ENCODE assay signal across 22 cellular contexts in the genomic region with DNA sequence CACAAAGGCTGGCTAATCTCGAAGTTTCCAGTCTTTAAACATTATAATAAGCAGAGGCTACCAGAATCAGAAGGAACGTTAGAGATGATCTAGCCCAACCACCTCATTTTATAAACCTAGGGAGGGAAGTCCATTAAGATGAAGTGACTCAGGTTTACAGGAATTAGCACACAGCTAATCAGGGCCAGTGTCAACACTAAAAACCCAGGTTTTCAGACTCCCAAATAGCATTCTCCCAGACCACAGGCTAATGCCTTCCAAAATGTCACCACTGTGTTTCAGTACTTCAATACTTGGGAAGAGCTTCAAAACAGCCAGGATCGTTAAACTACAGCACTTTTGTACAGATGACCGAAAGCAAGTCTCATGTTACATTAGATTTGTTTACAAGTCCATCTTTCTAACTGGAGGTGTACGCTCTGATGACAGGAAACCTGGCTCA.
A peak's percentile ranks its signal among the peaks of the same experiment; 100 is the strongest.
DNase-seq lines count a peak whose midpoint lies in the region; ATAC-seq, FAIRE-seq and TF ChIP-seq lines count a peak whose summit lies in the region.
"Had no signal": no experiment of that assay in that cellular context is flagged by ENCODE, and none has a peak within 500 bp of the region (broad histone marks: within the 10 kb centered on the region; RNA-seq: fewer than 3 reads in every experiment).

No MANE protein-coding gene starts in this region.

- H2AK9ac ChIP-seq in IMR-90 (replicated peaks; ENCODE audit: low read depth, low read length, poor library complexity) = peak overlapping the region; percentile 58

- H3K9ac ChIP-seq in DND-41 (ENCODE audit: low read depth, low read length) (no peak overlapping the region), IMR-90 (ENCODE audit: low read depth, low read length) (no peak overlapping the region)

- H3K56ac ChIP-seq in IMR-90 (ENCODE audit: extremely low read depth, insufficient read depth, low read length) = no peak overlapping the region; the same call in 1 of the 2 replicates

- H3K27me3 ChIP-seq in DND-41 (ENCODE audit: insufficient read depth, low read length, poor library complexity) (no peaks in the 10 kb centered on the region), IMR-90 (ENCODE audit: control insufficient read depth, insufficient read depth, low read length) (no peaks in the 10 kb centered on the region), osteoblast (ENCODE audit: insufficient read depth, low read length) (no peaks in the 10 kb centered on the region)
- H3K27me3 ChIP-seq: SJSA1 had no signal

- BruUV-seq in IMR-90 (replicated peaks; lab: Mats Ljungman, UMichigan) = no TSS peak

- dilution Hi-C loops in IMR-90 (cut with HindIII; ENCODE audit: low sequenced_read_pairs, unreplicated experiment) = no loop called here

- peaks cover 49 to 87% of the 10 kb centered on the region in 2 experiments for H3K79me1 ChIP-seq in IMR-90 (ENCODE audit: low read depth in 1 of 2, low read length in 2 of 2)

- H3K4me3 ChIP-seq in DND-41 (ENCODE audit: low read depth in 1 of 2, low read length in 2 of 2) (no peak overlapping the region), IMR-90 (ENCODE audit: insufficient read depth, low read depth, low read length) (no peak overlapping the region), osteoblast (ENCODE audit: insufficient read depth, low read length) (no peak overlapping the region), coronary artery (no peak overlapping the region)
- H3K4me3 ChIP-seq: GM12878, HAP-1, SJSA1 had no signal

- H3K4ac ChIP-seq in IMR-90 (ENCODE audit: low read depth, low read length) = peak overlapping the region; percentile 67

- peaks cover 91% of the 10 kb centered on the region for H3K79me2 ChIP-seq in DND-41 (ENCODE audit: insufficient read depth, low read length)
- H3K79me2 ChIP-seq in osteoblast (ENCODE audit: insufficient read depth, low read length) = peaks cover 3% of the 10 kb centered on the region

- H3K4me2 ChIP-seq in DND-41 (ENCODE audit: insufficient read depth, low read length) (no peak overlapping the region), IMR-90 (ENCODE audit: low read depth, low read length) (peak overlapping the region; percentile 40; the same call in 1 of the 2 replicates), osteoblast (ENCODE audit: insufficient read depth, low read length) (peak overlapping the region; percentile 12)

- H3K27ac ChIP-seq in DND-41 (ENCODE audit: low read length) = 0 out of 2 replicates have a peak overlapping the region, but pooled peaks have one; percentile 16
- peak overlapping the region; percentile 41; the same call in 1 of the 2 replicates for H3K27ac ChIP-seq in IMR-90 (ENCODE audit: insufficient read depth, low read length)
- peak overlapping the region; percentile 7 for H3K27ac ChIP-seq in osteoblast (ENCODE audit: low read depth, low read length)
- H3K27ac ChIP-seq in coronary artery = no peak overlapping the region
- H3K27ac ChIP-seq: C4-2B, SJSA1 had no signal

- H2BK15ac ChIP-seq in IMR-90 (ENCODE audit: low read depth, low read length) = no peak overlapping the region; the same call in 2 of the 3 replicates

- peaks cover 4% of the 10 kb centered on the region for H3K36me3 Mint-ChIP-seq in chondrocyte (ENCODE audit: low read depth)
- H3K36me3 Mint-ChIP-seq in immature natural killer cell = peaks cover 2 to 5% (median 5%) of the 10 kb centered on the region in 3 donors

- POLR2A ChIA-PET in IMR-90 (lab: Charles Lee; ENCODE audit: unreplicated experiment) = no interaction called here

- CTCF ChIA-PET in IMR-90 (lab: Yijun Ruan, JAX) = no interaction called here

- H3K27ac Mint-ChIP-seq in chondrocyte (ENCODE audit: unreplicated experiment) (peak overlapping the region; percentile 24), immature natural killer cell (no peak overlapping the region)
- H3K27ac Mint-ChIP-seq: activated naive CD8-positive, alpha-beta T cell had no signal

- H3K9me3 ChIP-seq in DND-41 (ENCODE audit: insufficient read depth, low read length, severe bottlenecking) (no peaks in the 10 kb centered on the region), IMR-90 (ENCODE audit: control insufficient read depth, insufficient read depth, low read length) (no peaks in the 10 kb centered on the region), osteoblast (ENCODE audit: low read depth, low read length) (no peaks in the 10 kb centered on the region)
- H3K9me3 ChIP-seq: HAP-1, SJSA1 had no signal

- H2AFZ ChIP-seq in DND-41 (ENCODE audit: low read depth, low read length) (no peak overlapping the region), IMR-90 (replicated peaks; ENCODE audit: low read length, poor library complexity) (peak overlapping the region; percentile 37), osteoblast (ENCODE audit: low read length) (no peak overlapping the region)

- H4K20me1 ChIP-seq in DND-41 (ENCODE audit: insufficient read depth, low read length) = peaks cover 58% of the 10 kb centered on the region
- peaks cover 30% of the 10 kb centered on the region for H4K20me1 ChIP-seq in IMR-90 (ENCODE audit: insufficient read depth, low read length)
- no peaks in the 10 kb centered on the region for H4K20me1 ChIP-seq in osteoblast (ENCODE audit: insufficient read depth, low read length)

- TF ChIP-seq RAD21 in IMR-90 (IDR thresholded peaks at IDR 0.05; ENCODE audit: low read length) = no peak

- peaks cover 21% of the 10 kb centered on the region for H3K4me1 ChIP-seq in DND-41 (ENCODE audit: insufficient read depth, low read length)
- H3K4me1 ChIP-seq in IMR-90 (ENCODE audit: control insufficient read depth, insufficient read depth, low read length) = peaks cover 30% of the 10 kb centered on the region
- peaks cover 41% of the 10 kb centered on the region for H3K4me1 ChIP-seq in osteoblast (ENCODE audit: insufficient read depth, low read length)
- H3K4me1 ChIP-seq: HAP-1 had no signal

- peak overlapping the region; percentile 5 to 52; a peak in 1 of 4 replicates for H4K8ac ChIP-seq in IMR-90 (ENCODE audit: low read depth in 2 of 2, low read length in 2 of 2)

- in situ Hi-C loops in IMR-90 (cut with MboI; ENCODE audit: low sequenced_read_pairs) = no loop called here

- TF ChIP-seq CTCF in DND-41 (IDR thresholded peaks at IDR 0.05; ENCODE audit: borderline replicate concordance, extremely low read depth, low read length, poor library complexity, severe bottlenecking) (no peak), IMR-90 (conservative IDR thresholded peaks at IDR 0.05; ENCODE audit: low read depth, low read length) (no peak), chondrocyte (IDR thresholded peaks at IDR 0.05) (no peak), osteoblast (IDR thresholded peaks at IDR 0.05; ENCODE audit: extremely low read depth, low read depth, low read length) (no peak), coronary artery (IDR thresholded peaks at IDR 0.05) (no peak)

- H3K27me3 Mint-ChIP-seq in chondrocyte (ENCODE audit: low read depth) = no peaks in the 10 kb centered on the region
- H3K27me3 Mint-ChIP-seq in immature natural killer cell (ENCODE audit: low read depth in 3 of 3) = peaks cover 0 to 10% (median 1%) of the 10 kb centered on the region in 3 donors
- H3K27me3 Mint-ChIP-seq: activated naive CD8-positive, alpha-beta T cell; IgD-negative memory B cell had no signal

- H3K9me3 Mint-ChIP-seq in chondrocyte (ENCODE audit: low read depth) (no peaks in the 10 kb centered on the region), immature natural killer cell (no peaks in the 10 kb centered on the region)
- H3K9me3 Mint-ChIP-seq: activated T-cell treated with anti-CD3 and anti-CD28 coated beads, Interleukin-2, amount 50 U/mL, for 4 hours; IgD-negative memory B cell had no signal

- H4K5ac ChIP-seq in IMR-90 (ENCODE audit: low read depth, low read length) = peak overlapping the region; percentile 21; the same call in 1 of the 2 replicates

- peaks cover 28% of the 10 kb centered on the region for H3K36me3 ChIP-seq in DND-41 (ENCODE audit: insufficient read depth, low read length)
- H3K36me3 ChIP-seq in IMR-90 (ENCODE audit: control insufficient read depth, insufficient read depth, low read length) = peaks cover 5% of the 10 kb centered on the region
- no peaks in the 10 kb centered on the region for H3K36me3 ChIP-seq in osteoblast (ENCODE audit: insufficient read depth, low read length)
- H3K36me3 ChIP-seq: HAP-1 had no signal

- peak overlapping the region; percentile 42; the same call in 1 of the 2 replicates for H2BK20ac ChIP-seq in IMR-90 (ENCODE audit: low read depth, low read length)

- peaks cover 22% of the 10 kb centered on the region for H3K9me1 ChIP-seq in IMR-90 (ENCODE audit: insufficient read depth, low read length)

- peaks cover 49% of the 10 kb centered on the region for H3K4me1 Mint-ChIP-seq in chondrocyte (ENCODE audit: low read depth)
- peaks cover 75 to 93% of the 10 kb centered on the region in 2 donors for H3K4me1 Mint-ChIP-seq in immature natural killer cell

- no peak for ATAC-seq in DND-41 (ENCODE audit: insufficient read depth, low read depth)
- peak; percentile 48 for ATAC-seq in IMR-90 (ENCODE audit: low read depth)
- ATAC-seq in GM18909 (IDR thresholded peaks at IDR 0.05; ENCODE audit: poor library complexity, unreplicated experiment) = no peak
- ATAC-seq: activated T-cell treated with anti-CD3 and anti-CD28 coated beads, Interleukin-2, amount 50 U/mL, for 4 hours; GM12878 had no signal

- TF ChIP-seq POLR2A in IMR-90 (IDR thresholded peaks at IDR 0.05; ENCODE audit: low read depth, low read length) = no peak

- peak overlapping the region; percentile 79 for H2BK5ac ChIP-seq in IMR-90 (ENCODE audit: low read depth, low read length, poor library complexity, severe bottlenecking)

- H3K4me3 Mint-ChIP-seq in chondrocyte (ENCODE audit: unreplicated experiment) (no peak overlapping the region), immature natural killer cell (no peak overlapping the region)
- H3K4me3 Mint-ChIP-seq: activated naive CD8-positive, alpha-beta T cell; activated T-cell treated with anti-CD3 and anti-CD28 coated beads, Interleukin-2, amount 50 U/mL, for 4 hours had no signal

- peak overlapping the region; percentile 62; the same call in 1 of the 2 replicates for H3K14ac ChIP-seq in IMR-90 (replicated peaks; ENCODE audit: low read depth, low read length)

- 0 out of 2 replicates have a peak overlapping the region, but pooled peaks have one; percentile 4 for H4K91ac ChIP-seq in IMR-90 (ENCODE audit: insufficient read depth, low read depth, low read length)

- WGBS in IMR-90 (ENCODE audit: extremely low coverage in 2 of 2, insufficient read length in 1 of 2), 2 experiments = no CpG with 5 or more reads among the region's 5 CpGs

- intact Hi-C loops in IMR-90 (cut with micrococcal nuclease) = no loop called here

- peak overlapping the region; percentile 60 for H2AK5ac ChIP-seq in IMR-90 (ENCODE audit: low read depth, low read length)

- no peak for DNase-seq in DND-41
- peak; percentile 71 for DNase-seq in IMR-90
- DNase-seq in chondrocyte (ENCODE audit: low spot score) = no peak
- no peak for DNase-seq in osteoblast (ENCODE audit: insufficient read length, low spot score, missing footprints)
- DNase-seq in immature natural killer cell = no peak
- DNase-seq in coronary artery (ENCODE audit: low spot score) = no peak
- DNase-seq in RCC 7860 (ENCODE audit: low spot score) = no peak
- DNase-seq: activated CD4-positive, alpha-beta T cell treated with anti-CD3 and anti-CD28 coated beads, Interleukin-2, amount 50 U/mL, for 1 hour; activated T-cell treated with anti-CD3 and anti-CD28 coated beads, Interleukin-2, amount 50 U/mL, for 4 hours; central memory CD4-positive, alpha-beta T cell; NCI-H1048; NCI-H2227 treated with DMSO at 0.1 percent for 48 hours; stimulated activated CD4-positive, alpha-beta T cell treated with anti-CD3 and anti-CD28 coated beads, Interleukin-2, amount 100 ng/mL, for 24 hours; T1000 had no signal

- FAIRE-seq in RCC 7860 (lab: Jason Lieb, UNC) = no peak
- FAIRE-seq: GM12878, keratinocyte had no signal

- H3K18ac ChIP-seq in IMR-90 (ENCODE audit: low read depth, low read length) = peak overlapping the region; percentile 26; the same call in 1 of the 2 replicates

- peak overlapping the region; percentile 69 for H2BK120ac ChIP-seq in IMR-90 (ENCODE audit: low read depth, low read length)

- H3K23ac ChIP-seq in IMR-90 (ENCODE audit: low read depth, low read length) = peak overlapping the region; percentile 46; the same call in 1 of the 2 replicates

Comparison
In these comparisons a context has a peak if more than half of its experiments do, and no peak if none do; other contexts are left out.
1. H3K27ac ChIP-seq: peak in DND-41 (single experiment), IMR-90 (single experiment) and osteoblast (single experiment); none in coronary artery (0 of 2).